ENCODE assay signal across 23 cellular contexts in the genomic region with DNA sequence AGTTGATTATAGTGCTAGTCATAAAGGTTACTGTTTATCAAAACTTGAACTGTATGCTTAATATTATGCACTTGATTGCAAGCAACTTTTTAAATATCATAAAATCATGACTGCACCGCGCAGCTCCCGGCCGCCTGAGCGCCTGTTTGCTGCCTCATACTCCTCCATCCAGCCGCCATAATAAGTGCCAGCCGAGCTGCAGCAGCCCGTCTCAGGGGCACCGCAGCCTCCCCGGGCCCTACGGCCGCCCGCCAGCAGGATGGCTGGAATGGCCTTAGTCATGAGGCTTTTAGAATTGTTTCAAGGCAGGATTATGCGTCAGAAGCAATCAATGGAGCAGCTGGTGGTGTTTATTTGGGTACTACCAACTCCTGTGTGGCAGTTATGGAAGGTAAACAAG.
"Had no signal": no experiment of that assay in that cellular context is flagged by ENCODE, and none has a peak within 500 bp of the region (broad histone marks: within the 10 kb centered on the region; RNA-seq: fewer than 3 reads in every experiment).

No MANE protein-coding gene starts in this region.

- DNase-seq: activated B cell treated with CpG ODN at 0.5 μM for 24 hours; activated CD4-positive, alpha-beta T cell treated with anti-CD3 and anti-CD28 coated beads for 1 hour; activated CD4-positive, alpha-beta T cell treated with anti-CD3 and anti-CD28 coated beads, Interleukin-2, amount 10 ng/mL, durations not matched to agents 24 days and 14 days; activated CD4-positive, alpha-beta T cell treated with anti-CD3 and anti-CD28 coated beads, Interleukin-2, amount 50 U/mL, for 48 hours; activated CD8-positive, alpha-beta memory T cell treated with anti-CD3 and anti-CD28 coated beads, Interleukin-2, amount 10 ng/mL, durations not matched to agents 7 days and 5 days; activated effector memory CD4-positive, alpha-beta T cell treated with Interleukin-2 at 50 U/mL for 16 hours; activated naive CD4-positive, alpha-beta T cell; activated T-cell treated with anti-CD3 and anti-CD28 coated beads, Interleukin-2, amount 50 U/mL, for 24 hours; aorta; caudate nucleus; colonic mucosa; Karpas-422; NCI-H1417; NCI-H1694 treated with DMSO at 0.1 percent for 48 hours; NCI-H2081 treated with DMSO at 0.1 percent for 48 hours; NCI-H2227 treated with DMSO at 0.1 percent for 48 hours; NCI-H446 treated with DMSO at 0.1 percent for 48 hours; NCI-H524 treated with DMSO at 0.1 percent for 48 hours; PC-3; SIG-M5; T-cell; T-helper 2 cell; T1000 had no signal

- ATAC-seq: activated CD8-positive, alpha-beta memory T cell treated with anti-CD3 and anti-CD28 coated beads, Interleukin-2, amount 10 ng/mL, durations not matched to agents 7 days and 5 days; PC-3; T-cell had no signal
